Comparison of ENCODE assay signal across 1 cellular context in the genomic region with DNA sequence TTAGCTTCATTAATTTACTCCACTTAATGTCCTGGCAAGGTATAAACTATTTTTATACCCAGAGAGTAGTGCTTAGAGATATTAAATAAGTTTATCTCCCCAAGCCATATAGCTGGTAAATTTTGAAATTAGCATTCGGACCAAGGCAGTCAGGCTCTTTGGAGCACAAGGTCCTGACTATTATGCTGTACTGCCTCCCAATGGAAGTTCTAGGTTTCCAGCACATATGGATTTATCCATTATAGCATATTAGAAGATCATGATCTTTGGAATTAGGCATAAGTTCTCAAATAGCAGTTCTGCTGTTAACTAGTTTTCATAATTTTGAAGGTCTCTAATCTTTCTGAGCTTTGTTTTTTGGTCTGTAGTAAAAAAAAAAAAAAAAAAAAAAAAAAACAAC.
A peak's percentile ranks its signal among the peaks of the same experiment; 100 is the strongest.
TF ChIP-seq lines count a peak whose summit lies in the region.

No MANE protein-coding gene starts in this region.

TF ChIP-seq in HepG2, 621 proteins besides CTCF, POLR2A, EP300 and RAD21 (continued from another document):
- TF ChIP-seq, protein P1, sequence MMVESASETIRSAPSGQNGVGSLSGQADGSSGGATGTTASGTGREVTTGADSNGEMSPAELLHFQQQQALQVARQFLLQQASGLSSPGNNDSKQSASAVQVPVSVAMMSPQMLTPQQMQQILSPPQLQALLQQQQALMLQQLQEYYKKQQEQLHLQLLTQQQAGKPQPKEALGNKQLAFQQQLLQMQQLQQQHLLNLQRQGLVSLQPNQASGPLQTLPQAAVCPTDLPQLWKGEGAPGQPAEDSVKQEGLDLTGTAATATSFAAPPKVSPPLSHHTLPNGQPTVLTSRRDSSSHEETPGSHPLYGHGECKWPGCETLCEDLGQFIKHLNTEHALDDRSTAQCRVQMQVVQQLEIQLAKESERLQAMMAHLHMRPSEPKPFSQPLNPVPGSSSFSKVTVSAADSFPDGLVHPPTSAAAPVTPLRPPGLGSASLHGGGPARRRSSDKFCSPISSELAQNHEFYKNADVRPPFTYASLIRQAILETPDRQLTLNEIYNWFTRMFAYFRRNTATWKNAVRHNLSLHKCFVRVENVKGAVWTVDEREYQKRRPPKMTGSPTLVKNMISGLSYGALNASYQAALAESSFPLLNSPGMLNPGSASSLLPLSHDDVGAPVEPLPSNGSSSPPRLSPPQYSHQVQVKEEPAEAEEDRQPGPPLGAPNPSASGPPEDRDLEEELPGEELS (CRISPR knock-in tag; IDR thresholded peaks at IDR 0.05) = no peak
- TF ChIP-seq PTBP1 (IDR thresholded peaks at IDR 0.05; ENCODE audit: low read depth, low read length, poor library complexity, severe bottlenecking) = no peak
- no peak for TF ChIP-seq ZNF713 (CRISPR knock-in tag; IDR thresholded peaks at IDR 0.05)
- TF ChIP-seq ZNF121 (CRISPR knock-in tag; IDR thresholded peaks at IDR 0.05) = 0 out of 2 replicates have a peak, but pooled peaks have one; percentile 10
- peak; percentile 53 for TF ChIP-seq STAG1 (CRISPR knock-in tag; IDR thresholded peaks at IDR 0.05)
- TF ChIP-seq IRX3 (CRISPR knock-in tag; IDR thresholded peaks at IDR 0.05; ENCODE audit: borderline replicate concordance, low read depth) = no peak
- TF ChIP-seq SMAD1 (CRISPR knock-in tag; IDR thresholded peaks at IDR 0.05; ENCODE audit: borderline replicate concordance, low read depth) = no peak
TF ChIP-seq in HepG2: peak in this region for 2.
